ENCODE assay signal across 36 cellular contexts in the genomic region with DNA sequence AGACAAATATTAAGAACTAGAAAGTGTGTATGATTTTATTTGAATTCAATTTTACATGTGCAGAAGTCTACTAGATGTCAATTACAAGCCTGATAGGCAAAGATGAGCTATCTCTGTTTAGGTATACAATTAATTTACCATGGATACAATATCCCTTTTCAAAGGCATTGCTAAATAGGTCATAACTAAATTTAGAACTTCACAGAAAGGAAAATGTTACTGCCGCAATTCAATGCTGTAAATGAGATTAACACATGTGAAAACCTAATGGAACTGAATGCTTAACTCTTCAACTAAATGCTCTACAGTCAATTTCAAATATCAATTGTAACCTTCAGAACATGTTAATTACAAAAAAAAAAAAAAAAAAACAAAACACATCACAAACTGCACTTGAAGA.
"Had no signal": no experiment of that assay in that cellular context is flagged by ENCODE, and none has a peak within 500 bp of the region (broad histone marks: within the 10 kb centered on the region; RNA-seq: fewer than 3 reads in every experiment).

No MANE protein-coding gene starts in this region.

- H3K27me3 ChIP-seq: brain microvascular endothelial cell, cardiac muscle cell had no signal

- H3K4me3 Mint-ChIP-seq: activated CD4-positive, alpha-beta T cell treated with anti-CD3 and anti-CD28 coated beads, Interleukin-2, amount 10 ng/mL, durations not matched to agents 24 days and 14 days; activated CD8-positive, alpha-beta T cell treated with anti-CD3 and anti-CD28 coated beads for 36 hours; activated naive CD8-positive, alpha-beta T cell treated with anti-CD3 and anti-CD28 coated beads for 36 hours; activated T-cell treated with anti-CD3 and anti-CD28 coated beads, Interleukin-2, amount 50 U/mL, for 72 hours; activated T-helper 17 cell treated with anti-CD3 and anti-CD28 coated beads, Interleukin-2, amount 50 U/mL, for 72 hours; central memory CD8-positive, alpha-beta T cell had no signal

- ATAC-seq: activated CD8-positive, alpha-beta T cell treated with anti-CD3 and anti-CD28 coated beads for 36 hours; activated T-cell treated with anti-CD3 and anti-CD28 coated beads, Interleukin-2, amount 50 U/mL, for 72 hours; activated T-helper 17 cell treated with anti-CD3 and anti-CD28 coated beads, Interleukin-2, amount 50 U/mL, for 72 hours had no signal

- H3K9me3 Mint-ChIP-seq: activated CD4-positive, alpha-beta T cell treated with anti-CD3 and anti-CD28 coated beads, Interleukin-2, amount 10 ng/mL, durations not matched to agents 24 days and 14 days; activated CD8-positive, alpha-beta T cell treated with anti-CD3 and anti-CD28 coated beads for 36 hours; activated naive CD8-positive, alpha-beta T cell treated with anti-CD3 and anti-CD28 coated beads for 36 hours; activated T-cell treated with anti-CD3 and anti-CD28 coated beads, Interleukin-2, amount 50 U/mL, for 72 hours; activated T-helper 17 cell treated with anti-CD3 and anti-CD28 coated beads, Interleukin-2, amount 50 U/mL, for 72 hours; central memory CD8-positive, alpha-beta T cell had no signal

- H3K27ac Mint-ChIP-seq: activated CD4-positive, alpha-beta T cell treated with anti-CD3 and anti-CD28 coated beads, Interleukin-2, amount 10 ng/mL, durations not matched to agents 24 days and 14 days; activated CD8-positive, alpha-beta T cell treated with anti-CD3 and anti-CD28 coated beads for 36 hours; activated naive CD8-positive, alpha-beta T cell treated with anti-CD3 and anti-CD28 coated beads for 36 hours; activated T-cell treated with anti-CD3 and anti-CD28 coated beads, Interleukin-2, amount 50 U/mL, for 72 hours; activated T-helper 17 cell treated with anti-CD3 and anti-CD28 coated beads, Interleukin-2, amount 50 U/mL, for 72 hours had no signal

- H3K36me3 ChIP-seq: brain microvascular endothelial cell, WERI-Rb-1 had no signal

- H3K27me3 Mint-ChIP-seq: activated CD4-positive, alpha-beta T cell treated with anti-CD3 and anti-CD28 coated beads, Interleukin-2, amount 10 ng/mL, durations not matched to agents 24 days and 14 days; activated CD8-positive, alpha-beta T cell treated with anti-CD3 and anti-CD28 coated beads for 36 hours; activated naive CD8-positive, alpha-beta T cell treated with anti-CD3 and anti-CD28 coated beads for 36 hours; activated T-helper 17 cell treated with anti-CD3 and anti-CD28 coated beads, Interleukin-2, amount 50 U/mL, for 72 hours; central memory CD8-positive, alpha-beta T cell had no signal

- FAIRE-seq: RCC 7860 had no signal

- H3K4me1 Mint-ChIP-seq: activated T-helper 17 cell treated with anti-CD3 and anti-CD28 coated beads, Interleukin-2, amount 50 U/mL, for 72 hours had no signal

- H3K27ac ChIP-seq: brain microvascular endothelial cell, cardiac muscle cell, PC-9, RWPE1, WERI-Rb-1 had no signal

- DNase-seq: activated CD4-positive, alpha-beta T cell treated with anti-CD3 and anti-CD28 coated beads for 1 hour; activated CD4-positive, alpha-beta T cell treated with anti-CD3 and anti-CD28 coated beads, Interleukin-2, amount 10 ng/mL, durations not matched to agents 24 days and 14 days; activated CD4-positive, alpha-beta T cell treated with anti-CD3 and anti-CD28 coated beads, Interleukin-2, amount 50 U/mL, for 4 hours; activated CD4-positive, CD25-positive, alpha-beta regulatory T cell; activated CD8-positive, alpha-beta T cell treated with anti-CD3 and anti-CD28 coated beads for 36 hours; activated effector memory CD4-positive, alpha-beta T cell treated with anti-CD3 and anti-CD28 coated beads, Interleukin-2, amount 50 U/mL, for 16 hours; activated naive CD4-positive, alpha-beta T cell; activated naive CD4-positive, alpha-beta T cell treated with anti-CD3 and anti-CD28 coated beads, Interleukin-2, amount 50 U/mL, for 16 hours; activated naive CD8-positive, alpha-beta T cell treated with anti-CD3 and anti-CD28 coated beads for 36 hours; activated T-cell treated with anti-CD3 and anti-CD28 coated beads, Interleukin-2, amount 50 U/mL, for 1 hour; activated T-cell treated with anti-CD3 and anti-CD28 coated beads, Interleukin-2, amount 50 U/mL, for 72 hours; amniotic stem cell; aorta; brain microvascular endothelial cell; Kasumi-1; MM.1S; MV-4-11; NCI-H1092; NCI-H1436 treated with DMSO at 0.1 percent for 48 hours; NCI-H1694 treated with DMSO at 0.1 percent for 48 hours; NCI-H2029 treated with DMSO at 0.1 percent for 48 hours; NCI-H2107; NCI-H2171; NCI-H510A; NCI-H526; NCI-H748 treated with DMSO at 0.1 percent for 48 hours; NK-92 treated with Interleukin-12 subunit alpha and Interleukin-12 subunit beta, amount 100 ng/mL, for 24 hours; PC-9; Right ventricle myocardium superior; T1000; WERI-Rb-1 had no signal

- H3K4me3 ChIP-seq: cardiac muscle cell, PC-9 had no signal
